8 cellular contexts compared by ENCODE assay signal in the genomic region with DNA sequence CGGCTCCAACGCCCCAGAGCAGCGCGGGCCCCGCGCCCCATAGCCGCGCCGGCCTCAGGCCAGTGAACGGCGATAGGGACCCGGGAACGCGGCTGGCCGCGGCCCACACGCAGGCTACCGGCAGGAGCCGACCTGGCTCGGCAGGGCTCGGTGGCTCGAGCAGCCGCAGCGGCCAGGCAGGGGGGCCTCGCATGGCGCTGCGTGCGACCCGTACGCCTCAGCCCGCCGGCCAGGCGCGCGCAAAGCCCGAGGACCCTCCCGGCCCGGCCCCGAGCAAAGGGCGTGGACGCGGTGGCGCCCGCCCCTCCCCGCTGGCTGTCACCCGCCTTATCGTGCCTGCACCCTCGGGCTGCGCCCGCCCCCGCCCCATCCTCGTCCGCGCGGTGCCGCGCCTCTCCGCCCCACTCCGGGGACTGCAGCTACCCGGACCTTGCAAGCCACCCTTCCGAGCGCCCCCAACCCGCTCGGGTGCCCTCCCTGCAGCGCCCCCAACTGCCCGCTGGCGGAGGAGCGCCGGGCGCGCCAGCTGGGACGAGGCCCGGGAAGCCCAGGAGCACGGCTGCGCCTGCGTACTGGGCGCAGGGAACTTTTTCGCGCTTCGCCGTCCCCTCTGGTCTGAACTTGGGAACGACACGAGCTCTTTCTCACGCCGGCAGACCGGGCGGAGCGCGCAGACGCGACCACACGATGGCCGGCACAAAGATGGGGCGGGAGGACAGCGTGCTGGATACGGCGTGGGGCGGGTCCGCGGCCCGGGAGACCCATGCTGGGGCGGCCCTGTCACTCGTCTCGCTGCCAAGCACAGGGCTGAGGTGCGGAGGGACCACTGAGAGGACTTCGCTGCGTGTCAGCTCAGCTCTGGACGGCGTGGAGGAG. TPM values are rescaled to one million over a fixed set of nuclear protein-coding genes. Genes with fewer than 3 reads are reported as not detected.
DNase-seq lines count a peak whose midpoint lies in the region; ATAC-seq lines count a peak whose summit lies in the region.

A gene (minus strand): TSS at position 248 of the 876 bp plus-strand sequence. CDS start 55 bp downstream, at position 193.

- H3K4me3 ChIP-seq in Karpas-422 (ENCODE audit: low read length) = peak within 1 kb of the TSS; percentile 77
- peak within 1 kb of the TSS; percentile 88 for H3K4me3 ChIP-seq in naive thymus-derived CD4-positive, alpha-beta T cell (ENCODE audit: low read length)

- H3K27me3 ChIP-seq in Karpas-422 (ENCODE audit: low read length) = no peaks in the 10 kb centered on the region
- H3K27me3 ChIP-seq in naive thymus-derived CD4-positive, alpha-beta T cell (ENCODE audit: control insufficient read depth in 2 of 2, insufficient read depth in 2 of 2, low read length in 2 of 2) = no peaks in the 10 kb centered on the region

- H3K9ac ChIP-seq in Karpas-422 (ENCODE audit: low read length) = peak within 1 kb of the TSS; percentile 77

- POLR2A ChIA-PET in naive thymus-derived CD4-positive, alpha-beta T cell (lab: Charles Lee) = interaction anchor here (0.6 to 2.5 kb wide), 4 partner anchors 22 to 216 kb away, joined by 4 to 49 read pairs (median 8); a partner anchor contains a TSS

- H3K9me3 Mint-ChIP-seq in activated T-helper 1 cell treated with anti-CD3 and anti-CD28 coated beads, Interleukin-12 subunit alpha, Interleukin-12 subunit beta, Interleukin-2, Interleukin-4 antibody, amounts not matched to agents 30 ng/mL and 10 ng/mL and 1 ng/mL, durations not matched to agents 14 hours and 24 hours and 36 hours = no peaks in the 10 kb centered on the region
- H3K9me3 Mint-ChIP-seq in naive thymus-derived CD4-positive, alpha-beta T cell = no peaks in the 10 kb centered on the region
- H3K9me3 Mint-ChIP-seq in stimulated activated naive B cell treated with anti-CD40 and anti-IgM and Interleukin-4, amounts not matched to agents 10 μg/mL and 1 μg/mL and 100 μg/mL, for 72 hours = no peaks in the 10 kb centered on the region

- no peaks in the 10 kb centered on the region for H3K9me3 ChIP-seq in Karpas-422 (ENCODE audit: low read length)
- H3K9me3 ChIP-seq in naive thymus-derived CD4-positive, alpha-beta T cell (ENCODE audit: control insufficient read depth in 2 of 3, low read length in 3 of 3) = no peaks in the 10 kb centered on the region

- H3K4me2 ChIP-seq in Karpas-422 (ENCODE audit: low read depth, low read length, poor library complexity, severe bottlenecking) = peak within 1 kb of the TSS; percentile 88

- H3K4me1 ChIP-seq in Karpas-422 (ENCODE audit: low read length) = peaks cover 48% of the 10 kb centered on the region
- H3K4me1 ChIP-seq in naive thymus-derived CD4-positive, alpha-beta T cell (ENCODE audit: control insufficient read depth in 2 of 2, insufficient read depth in 2 of 2, low read length in 2 of 2) = peaks cover 15 to 16% of the 10 kb centered on the region in 2 donors

- H3K36me3 ChIP-seq in Karpas-422 (ENCODE audit: insufficient read depth, low read length) = no peaks in the 10 kb centered on the region
- no peaks in the 10 kb centered on the region for H3K36me3 ChIP-seq in naive thymus-derived CD4-positive, alpha-beta T cell (ENCODE audit: control insufficient read depth in 2 of 3, insufficient read depth in 3 of 3, low read length in 3 of 3)

- ATAC-seq in GM21825 (IDR thresholded peaks at IDR 0.05; ENCODE audit: unreplicated experiment) = peak; percentile 83
- peak; percentile 85 for ATAC-seq in naive thymus-derived CD4-positive, alpha-beta T cell
- ATAC-seq in stimulated activated naive B cell treated with anti-CD40 and anti-IgM and Interleukin-4, amounts not matched to agents 10 μg/mL and 1 μg/mL and 100 μg/mL, for 72 hours (replicated peaks) = peak; percentile 88 to 89

- peaks cover 11% of the 10 kb centered on the region for H3K36me3 Mint-ChIP-seq in activated T-helper 1 cell treated with anti-CD3 and anti-CD28 coated beads, Interleukin-12 subunit alpha, Interleukin-12 subunit beta, Interleukin-2, Interleukin-4 antibody, amounts not matched to agents 30 ng/mL and 10 ng/mL and 1 ng/mL, durations not matched to agents 14 hours and 24 hours and 36 hours (ENCODE audit: low read depth)
- peaks cover 0 to 2% (median 0%) of the 10 kb centered on the region in 5 donors for H3K36me3 Mint-ChIP-seq in naive thymus-derived CD4-positive, alpha-beta T cell
- peaks cover 8 to 19% of the 10 kb centered on the region in 2 donors for H3K36me3 Mint-ChIP-seq in stimulated activated naive B cell treated with anti-CD40 and anti-IgM and Interleukin-4, amounts not matched to agents 10 μg/mL and 1 μg/mL and 100 μg/mL, for 72 hours

- no peaks in the 10 kb centered on the region for H4K20me1 ChIP-seq in Karpas-422 (ENCODE audit: insufficient read depth, low read depth, low read length)

- peak within 1 kb of the TSS; percentile 85 for H2AFZ ChIP-seq in Karpas-422 (ENCODE audit: low read length)

- H3K27ac ChIP-seq in Karpas-422 (ENCODE audit: low read length) = peak within 1 kb of the TSS; percentile 49
- peak within 1 kb of the TSS; percentile 65 for H3K27ac ChIP-seq in naive thymus-derived CD4-positive, alpha-beta T cell (ENCODE audit: low read depth, low read length)

- H3K27me3 Mint-ChIP-seq in activated T-helper 1 cell treated with anti-CD3 and anti-CD28 coated beads, Interleukin-12 subunit alpha, Interleukin-12 subunit beta, Interleukin-2, Interleukin-4 antibody, amounts not matched to agents 30 ng/mL and 10 ng/mL and 1 ng/mL, durations not matched to agents 14 hours and 24 hours and 36 hours (ENCODE audit: insufficient read depth) = no peaks in the 10 kb centered on the region
- peaks cover 0 to 6% (median 0%) of the 10 kb centered on the region in 5 donors for H3K27me3 Mint-ChIP-seq in naive thymus-derived CD4-positive, alpha-beta T cell
- no peaks in the 10 kb centered on the region for H3K27me3 Mint-ChIP-seq in stimulated activated naive B cell treated with anti-CD40 and anti-IgM and Interleukin-4, amounts not matched to agents 10 μg/mL and 1 μg/mL and 100 μg/mL, for 72 hours

- H3K27ac Mint-ChIP-seq in activated T-helper 1 cell treated with anti-CD3 and anti-CD28 coated beads, Interleukin-12 subunit alpha, Interleukin-12 subunit beta, Interleukin-2, Interleukin-4 antibody, amounts not matched to agents 30 ng/mL and 10 ng/mL and 1 ng/mL, durations not matched to agents 14 hours and 24 hours and 36 hours = peak within 1 kb of the TSS; percentile 83
- H3K27ac Mint-ChIP-seq in naive thymus-derived CD4-positive, alpha-beta T cell = peak within 1 kb of the TSS; percentile 64 to 92 (median 87)
- peak within 1 kb of the TSS; percentile 97 for H3K27ac Mint-ChIP-seq in stimulated activated naive B cell treated with anti-CD40 and anti-IgM and Interleukin-4, amounts not matched to agents 10 μg/mL and 1 μg/mL and 100 μg/mL, for 72 hours

- H3K4me3 Mint-ChIP-seq in activated T-helper 1 cell treated with anti-CD3 and anti-CD28 coated beads, Interleukin-12 subunit alpha, Interleukin-12 subunit beta, Interleukin-2, Interleukin-4 antibody, amounts not matched to agents 30 ng/mL and 10 ng/mL and 1 ng/mL, durations not matched to agents 14 hours and 24 hours and 36 hours = peak within 1 kb of the TSS; percentile 90
- H3K4me3 Mint-ChIP-seq in naive thymus-derived CD4-positive, alpha-beta T cell = peak within 1 kb of the TSS; percentile 91 to 97 (median 95)
- H3K4me3 Mint-ChIP-seq in stimulated activated naive B cell treated with anti-CD40 and anti-IgM and Interleukin-4, amounts not matched to agents 10 μg/mL and 1 μg/mL and 100 μg/mL, for 72 hours = peak within 1 kb of the TSS; percentile 93 to 98

- intact Hi-C loops in activated T-helper 1 cell treated with anti-CD3 and anti-CD28 coated beads, Interleukin-12 subunit alpha, Interleukin-12 subunit beta, Interleukin-2, Interleukin-4 antibody, amounts not matched to agents 30 ng/mL and 10 ng/mL and 1 ng/mL, durations not matched to agents 14 hours and 24 hours and 36 hours (cut with micrococcal nuclease) = loop anchor here (1.0 to 5.0 kb wide), 11 partner anchors 16 to 1102 kb away; a partner anchor contains a TSS
- intact Hi-C loops in naive thymus-derived CD4-positive, alpha-beta T cell (cut with micrococcal nuclease) = loop anchor here (1.0 to 5.0 kb wide), 8 partner anchors 50 to 1084 kb away; a partner anchor contains a TSS

- H3K9me2 ChIP-seq in Karpas-422 (replicated peaks; ENCODE audit: insufficient read depth, low read length) = no peaks in the 10 kb centered on the region

- peaks cover 50% of the 10 kb centered on the region for H3K4me1 Mint-ChIP-seq in activated T-helper 1 cell treated with anti-CD3 and anti-CD28 coated beads, Interleukin-12 subunit alpha, Interleukin-12 subunit beta, Interleukin-2, Interleukin-4 antibody, amounts not matched to agents 30 ng/mL and 10 ng/mL and 1 ng/mL, durations not matched to agents 14 hours and 24 hours and 36 hours (ENCODE audit: low read depth)
- H3K4me1 Mint-ChIP-seq in naive thymus-derived CD4-positive, alpha-beta T cell = peaks cover 38 to 46% (median 42%) of the 10 kb centered on the region in 7 donors
- H3K4me1 Mint-ChIP-seq in stimulated activated naive B cell treated with anti-CD40 and anti-IgM and Interleukin-4, amounts not matched to agents 10 μg/mL and 1 μg/mL and 100 μg/mL, for 72 hours = peaks cover 29 to 58% of the 10 kb centered on the region in 2 donors

- peaks cover 43% of the 10 kb centered on the region for H3K79me2 ChIP-seq in Karpas-422 (ENCODE audit: low read length)

- peak; percentile 97 for DNase-seq in EH (ENCODE audit: low read depth)
- peak; percentile 98 for DNase-seq in Karpas-422
- peak; percentile 94 for DNase-seq in RPMI7951 (ENCODE audit: low read depth)
- peak; percentile 81 for DNase-seq in activated T-helper 1 cell treated with anti-CD3 and anti-CD28 coated beads, Interleukin-12 subunit alpha, Interleukin-12 subunit beta, Interleukin-2, Interleukin-4 antibody, amounts not matched to agents 30 ng/mL and 10 ng/mL and 1 ng/mL, durations not matched to agents 14 hours and 24 hours and 36 hours (ENCODE audit: low spot score)
- peak; percentile 96 for DNase-seq in fibroblast of gingiva (ENCODE audit: low read depth)
- DNase-seq in naive thymus-derived CD4-positive, alpha-beta T cell = peak; percentile 68 to 96 (median 80)
- DNase-seq in stimulated activated naive B cell treated with anti-CD40 and anti-IgM and Interleukin-4, amounts not matched to agents 10 μg/mL and 1 μg/mL and 100 μg/mL, for 72 hours = peak; percentile 95

- CTCF ChIA-PET in naive thymus-derived CD4-positive, alpha-beta T cell (lab: Charles Lee) = interaction anchor here (0.7 to 1.3 kb wide), 5 partner anchors 43 to 669 kb away, joined by 3 to 6 read pairs (median 4); no protein-coding TSS in a partner anchor

RNA-seq across cellular contexts. Expression of the gene that starts here (rescaled TPM):
- total RNA-seq in Karpas-422 (2014; rRNA removed; shearing (Covaris generic); ENCODE audit: low replicate concordance) = 19.9 and 27.8 TPM in 2 replicates
- 14.1 and 17.5 TPM in 2 replicates for total RNA-seq in RPMI7951 (2014; rRNA removed; shearing (Covaris generic))
- 46.2 and 47.0 TPM in 2 replicates for total RNA-seq in activated T-helper 1 cell treated with anti-CD3 and anti-CD28 coated beads, Interleukin-12 subunit alpha, Interleukin-12 subunit beta, Interleukin-2, Interleukin-4 antibody, amounts not matched to agents 30 ng/mL and 10 ng/mL and 1 ng/mL, durations not matched to agents 14 hours and 24 hours and 36 hours
- 10 to 100 TPM; 14.1 to 31.9 (median 18.4) TPM for total RNA-seq in naive thymus-derived CD4-positive, alpha-beta T cell
- 1 to 10 TPM; 6.4 to 6.8 TPM for polyA plus RNA-seq in naive thymus-derived CD4-positive, alpha-beta T cell

Comparison
In these comparisons a context has a peak if more than half of its experiments do, and no peak if none do; other contexts are left out.
1. Peak in every context shown above with its lines: DNase-seq, ATAC-seq, H3K4me3 ChIP-seq and H3K27ac ChIP-seq.